Comparison of ENCODE assay signal across 21 cellular contexts in genomic region chr3:134186391-134186790, GRCh38.
DNase-seq lines count a peak whose midpoint lies in the region; ATAC-seq and TF ChIP-seq lines count a peak whose summit lies in the region.
"Had no signal": no experiment of that assay in that cellular context is flagged by ENCODE, and none has a peak within 500 bp of the region (broad histone marks: within the 10 kb centered on the region; RNA-seq: fewer than 3 reads in every experiment).

No MANE protein-coding gene starts in this region.

- H3K4me1 Mint-ChIP-seq in progenitor cell of endocrine pancreas (ENCODE audit: low read depth) = peaks cover 14% of the 10 kb centered on the region

- no peak overlapping the region for H2BK15ac ChIP-seq in mesenchymal stem cell (ENCODE audit: low read depth, poor library complexity, severe bottlenecking)

- no peaks in the 10 kb centered on the region for H3K27me3 ChIP-seq in upper lobe of right lung
- H3K27me3 ChIP-seq in mesenchymal stem cell (ENCODE audit: control insufficient read depth in 1 of 2, insufficient read depth in 1 of 2, low read length in 2 of 2) = no peaks in the 10 kb centered on the region
- H3K27me3 ChIP-seq: SJCRH30 had no signal

- H3K27ac ChIP-seq in upper lobe of right lung = no peak overlapping the region
- H3K27ac ChIP-seq in mesenchymal stem cell (ENCODE audit: low read length, poor library complexity, severe bottlenecking) = no peak overlapping the region
- H3K27ac ChIP-seq: C4-2B, KMS-11, PC-9, SJCRH30 had no signal

- H4K91ac ChIP-seq in mesenchymal stem cell (ENCODE audit: low read length) = no peak overlapping the region

- H3K36me3 Mint-ChIP-seq in progenitor cell of endocrine pancreas (ENCODE audit: insufficient read depth) = peaks cover 14% of the 10 kb centered on the region

- peaks cover 14% of the 10 kb centered on the region for H3K79me1 ChIP-seq in mesenchymal stem cell (replicated peaks; ENCODE audit: low read length, poor library complexity, severe bottlenecking)

- no peaks in the 10 kb centered on the region for H3K27me3 Mint-ChIP-seq in progenitor cell of endocrine pancreas

- H3K36me3 ChIP-seq in upper lobe of right lung (peaks cover 54% of the 10 kb centered on the region), mesenchymal stem cell (ENCODE audit: control insufficient read depth in 1 of 2, insufficient read depth in 2 of 2, low read depth in 1 of 2, low read length in 2 of 2) (peaks cover 0 to 69% of the 10 kb centered on the region in 2 experiments)

- H3K9me3 ChIP-seq in upper lobe of right lung (no peaks in the 10 kb centered on the region), mesenchymal stem cell (ENCODE audit: control insufficient read depth, low read length) (no peaks in the 10 kb centered on the region)
- H3K9me3 ChIP-seq: SJCRH30 had no signal

- no peak overlapping the region for H3K9ac ChIP-seq in mesenchymal stem cell (ENCODE audit: low read length)
- H3K9ac ChIP-seq: KMS-11 had no signal

- no peak overlapping the region for H3K27ac Mint-ChIP-seq in progenitor cell of endocrine pancreas
- H3K27ac Mint-ChIP-seq: HFFc6 had no signal

- no peak overlapping the region for H3K14ac ChIP-seq in mesenchymal stem cell (ENCODE audit: low read length in 2 of 2)

- H4K8ac ChIP-seq in mesenchymal stem cell (ENCODE audit: low read length) = no peak overlapping the region

- H3K4me1 ChIP-seq in upper lobe of right lung (no peaks in the 10 kb centered on the region), mesenchymal stem cell (ENCODE audit: control insufficient read depth, insufficient read depth, low read depth, low read length) (no peaks in the 10 kb centered on the region)
- H3K4me1 ChIP-seq: SJCRH30 had no signal

- no peak overlapping the region for H2BK120ac ChIP-seq in mesenchymal stem cell (ENCODE audit: low read depth, low read length)

- no peaks in the 10 kb centered on the region for H3K9me3 Mint-ChIP-seq in progenitor cell of endocrine pancreas (ENCODE audit: low read depth)
- H3K9me3 Mint-ChIP-seq: HFFc6 had no signal

- H2AK5ac ChIP-seq in mesenchymal stem cell (ENCODE audit: low read length, severe bottlenecking) = no peak overlapping the region

- no peak overlapping the region for H2BK5ac ChIP-seq in mesenchymal stem cell (ENCODE audit: low read depth, low read length, poor library complexity, severe bottlenecking)

- no peak overlapping the region for H3K4me3 ChIP-seq in upper lobe of right lung
- H3K4me3 ChIP-seq in mesenchymal stem cell (ENCODE audit: insufficient read depth in 1 of 2, low read depth in 1 of 2, low read length in 2 of 2) = no peak overlapping the region
- H3K4me3 ChIP-seq: PC-9, SJCRH30 had no signal

- no peak overlapping the region for H2BK12ac ChIP-seq in mesenchymal stem cell (ENCODE audit: low read length in 2 of 2)

- H3K18ac ChIP-seq in mesenchymal stem cell (ENCODE audit: low read depth in 1 of 2, low read length in 2 of 2) = no peak overlapping the region

- ATAC-seq in left lobe of liver (peak; percentile 56), upper lobe of right lung (peak; percentile 79)

- intact Hi-C loops in upper lobe of right lung (cut with DNase I) = no loop called here

- H2AFZ ChIP-seq in mesenchymal stem cell (ENCODE audit: low read depth, low read length) = no peak overlapping the region
- H2AFZ ChIP-seq: PC-9 had no signal

- TF ChIP-seq CTCF in upper lobe of right lung (IDR thresholded peaks at IDR 0.05) = no peak
- no peak for TF ChIP-seq CTCF in progenitor cell of endocrine pancreas (IDR thresholded peaks at IDR 0.05; ENCODE audit: unreplicated experiment)

- no peak overlapping the region for H3K4me3 Mint-ChIP-seq in progenitor cell of endocrine pancreas (ENCODE audit: low read depth)
- H3K4me3 Mint-ChIP-seq: HFFc6 had no signal

- H3K23ac ChIP-seq in mesenchymal stem cell (ENCODE audit: low read length in 2 of 2) = no peak overlapping the region

- DNase-seq in OCI-M1 (lab: John Stamatoyannopoulos, UW) (peak; percentile 61), dermis blood vessel endothelial cell (peak; percentile 47), left lobe of liver (ENCODE audit: low spot score) (no peak), upper lobe of right lung (no peak), progenitor cell of endocrine pancreas (ENCODE audit: low spot score, unreplicated experiment) (no peak), mesenchymal stem cell (no peak)
- no peak for DNase-seq in stimulated activated CD4-positive, alpha-beta T cell treated with anti-CD3 and anti-CD28 coated beads, Interleukin-2, amount 100 ng/mL, for 24 hours
- DNase-seq: ACHN, DMS79, H7, HFFc6, MV-4-11, NCI-H1417, NCI-H187, NCI-H2107, NCI-H510A, NCI-H774, PC-9, SJCRH30 had no signal

- H3K4me2 ChIP-seq in mesenchymal stem cell (ENCODE audit: low read length, poor library complexity, severe bottlenecking) = no peak overlapping the region
- H3K4me2 ChIP-seq: KMS-11, PC-9 had no signal

- WGBS in mesenchymal stem cell = 99% methylated on average over 3 of the region's 3 CpGs

- H3K4ac ChIP-seq in mesenchymal stem cell (ENCODE audit: low read depth in 1 of 2, low read length in 2 of 2) = no peak overlapping the region

Comparison
In these comparisons a context has a peak if more than half of its experiments do, and no peak if none do; other contexts are left out.
1. DNase-seq: peak in OCI-M1 (single experiment) and dermis blood vessel endothelial cell (single experiment); none in left lobe of liver (single experiment), upper lobe of right lung (single experiment), stimulated activated CD4-positive, alpha-beta T cell treated with anti-CD3 and anti-CD28 coated beads, Interleukin-2, amount 100 ng/mL, for 24 hours (0 of 2), progenitor cell of endocrine pancreas (single experiment) and mesenchymal stem cell (single experiment).